Comparison of ENCODE assay signal across 9 cellular contexts in the genomic region with DNA sequence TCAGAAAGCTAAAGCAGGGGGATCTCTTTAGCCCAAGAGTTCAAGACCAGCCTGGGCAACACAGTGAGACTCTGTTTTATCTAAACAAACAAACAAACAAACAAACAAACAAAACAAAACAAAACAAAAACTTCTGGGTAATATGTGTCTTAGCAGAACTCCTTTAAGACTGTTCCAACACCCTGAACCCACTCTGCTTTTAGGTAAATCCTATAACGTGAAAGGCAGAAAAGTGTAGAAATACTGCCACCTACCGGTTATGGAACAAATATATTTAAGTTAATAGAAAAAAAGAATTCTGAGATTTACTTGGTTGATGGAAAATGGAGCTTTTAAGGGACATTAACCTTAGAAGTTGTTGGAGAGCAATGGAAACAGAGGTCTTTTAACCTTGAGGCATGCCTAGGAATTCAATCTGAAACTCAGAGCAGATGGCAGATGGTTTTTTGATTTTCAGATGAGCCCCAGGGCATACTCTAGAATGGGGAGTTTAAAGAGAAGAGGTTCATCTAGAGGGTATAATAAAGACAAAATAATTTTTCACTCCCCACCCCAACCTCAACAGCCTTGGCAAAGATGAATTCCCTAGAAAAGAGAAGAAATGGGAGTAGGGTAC. TPM values are rescaled to one million over a fixed set of nuclear protein-coding genes. Genes with fewer than 3 reads are reported as not detected.
A peak's percentile ranks its signal among the peaks of the same experiment; 100 is the strongest.
DNase-seq lines count a peak whose midpoint lies in the region; ATAC-seq and TF ChIP-seq lines count a peak whose summit lies in the region.
"Had no signal": no experiment of that assay in that cellular context is flagged by ENCODE, and none has a peak within 500 bp of the region (broad histone marks: within the 10 kb centered on the region; RNA-seq: fewer than 3 reads in every experiment).

No MANE protein-coding gene starts in this region.

- H3K27me3 Mint-ChIP-seq in activated CD8-positive, alpha-beta T cell treated with anti-CD3 and anti-CD28 coated beads for 36 hours, result no peaks in the 10 kb centered on the region
- H3K27me3 Mint-ChIP-seq in activated CD8-positive, alpha-beta T cell treated with anti-CD3 and anti-CD28 coated beads, Interleukin-2, amount 10 ng/mL, durations not matched to agents 7 days and 5 days (ENCODE audit: low read depth), result peaks cover 2% of the 10 kb centered on the region
- H3K27me3 Mint-ChIP-seq: activated naive CD4-positive, alpha-beta T cell treated with anti-CD3 and anti-CD28 coated beads, Interleukin-2, amount 50 U/mL, for 24 hours had no signal

- no peaks in the 10 kb centered on the region for H3K9me3 Mint-ChIP-seq in activated CD8-positive, alpha-beta T cell treated with anti-CD3 and anti-CD28 coated beads for 36 hours
- H3K9me3 Mint-ChIP-seq in activated CD8-positive, alpha-beta T cell treated with anti-CD3 and anti-CD28 coated beads, Interleukin-2, amount 10 ng/mL, durations not matched to agents 7 days and 5 days (ENCODE audit: insufficient read depth), result peaks cover 7% of the 10 kb centered on the region
- H3K9me3 Mint-ChIP-seq in stimulated activated effector memory CD8-positive, alpha-beta T cell treated with anti-CD3 and anti-CD28 coated beads, Interleukin-12 subunit alpha, Interleukin-12 subunit beta, amount 100 ng/mL, for 72 hours, result no peaks in the 10 kb centered on the region
- H3K9me3 Mint-ChIP-seq: activated naive CD4-positive, alpha-beta T cell treated with anti-CD3 and anti-CD28 coated beads, Interleukin-2, amount 50 U/mL, for 24 hours had no signal

- H3K4me3 Mint-ChIP-seq in activated CD8-positive, alpha-beta T cell treated with anti-CD3 and anti-CD28 coated beads for 36 hours, result no peak overlapping the region
- no peak overlapping the region for H3K4me3 Mint-ChIP-seq in activated CD8-positive, alpha-beta T cell treated with anti-CD3 and anti-CD28 coated beads, Interleukin-2, amount 10 ng/mL, durations not matched to agents 7 days and 5 days
- H3K4me3 Mint-ChIP-seq in stimulated activated effector memory CD8-positive, alpha-beta T cell treated with anti-CD3 and anti-CD28 coated beads, Interleukin-12 subunit alpha, Interleukin-12 subunit beta, amount 100 ng/mL, for 72 hours, result no peak overlapping the region
- H3K4me3 Mint-ChIP-seq: activated naive CD4-positive, alpha-beta T cell treated with anti-CD3 and anti-CD28 coated beads, Interleukin-2, amount 50 U/mL, for 24 hours had no signal

- H3K27ac Mint-ChIP-seq in activated CD8-positive, alpha-beta T cell treated with anti-CD3 and anti-CD28 coated beads for 36 hours, result no peak overlapping the region
- H3K27ac Mint-ChIP-seq in activated CD8-positive, alpha-beta T cell treated with anti-CD3 and anti-CD28 coated beads, Interleukin-2, amount 10 ng/mL, durations not matched to agents 7 days and 5 days, result no peak overlapping the region
- no peak overlapping the region for H3K27ac Mint-ChIP-seq in stimulated activated effector memory CD8-positive, alpha-beta T cell treated with anti-CD3 and anti-CD28 coated beads, Interleukin-12 subunit alpha, Interleukin-12 subunit beta, amount 100 ng/mL, for 72 hours
- H3K27ac Mint-ChIP-seq: activated naive CD4-positive, alpha-beta T cell treated with anti-CD3 and anti-CD28 coated beads, Interleukin-2, amount 50 U/mL, for 24 hours had no signal

- ATAC-seq in activated CD8-positive, alpha-beta T cell treated with anti-CD3 and anti-CD28 coated beads for 36 hours, result no peak
- no peak for ATAC-seq in activated CD8-positive, alpha-beta T cell treated with anti-CD3 and anti-CD28 coated beads, Interleukin-2, amount 10 ng/mL, durations not matched to agents 7 days and 5 days
- ATAC-seq in stimulated activated effector memory CD8-positive, alpha-beta T cell treated with anti-CD3 and anti-CD28 coated beads, Interleukin-12 subunit alpha, Interleukin-12 subunit beta, amount 100 ng/mL, for 72 hours, result no peak
- ATAC-seq in HG03139 (IDR thresholded peaks at IDR 0.05; ENCODE audit: unreplicated experiment), result no peak

- POLR2A ChIA-PET in activated CD8-positive, alpha-beta T cell treated with anti-CD3 and anti-CD28 coated beads for 36 hours (lab: Charles Lee), result no interaction called here
- POLR2A ChIA-PET in activated CD8-positive, alpha-beta T cell treated with anti-CD3 and anti-CD28 coated beads, Interleukin-2, amount 10 ng/mL, durations not matched to agents 7 days and 5 days (lab: Charles Lee), result no interaction called here

- CTCF ChIA-PET in activated CD8-positive, alpha-beta T cell treated with anti-CD3 and anti-CD28 coated beads for 36 hours (lab: Charles Lee), result interaction anchor here (0.6 to 4.2 kb wide), 42 partner anchors 9 to 503 kb away, joined by 3 to 59 read pairs (median 4); partner anchors contain the start of gene FNDC1
- CTCF ChIA-PET in activated CD8-positive, alpha-beta T cell treated with anti-CD3 and anti-CD28 coated beads, Interleukin-2, amount 10 ng/mL, durations not matched to agents 7 days and 5 days (lab: Charles Lee), result interaction anchor here (0.6 to 3.6 kb wide), 20 partner anchors 8 to 487 kb away, joined by 3 to 31 read pairs (median 4); no protein-coding TSS in a partner anchor

- no peak for DNase-seq in activated CD8-positive, alpha-beta T cell treated with anti-CD3 and anti-CD28 coated beads for 36 hours
- no peak for DNase-seq in activated CD8-positive, alpha-beta T cell treated with anti-CD3 and anti-CD28 coated beads, Interleukin-2, amount 10 ng/mL, durations not matched to agents 7 days and 5 days
- peak; percentile 25 for DNase-seq in NCI-H128 (lab: John Stamatoyannopoulos, UW; ENCODE audit: unreplicated experiment)
- DNase-seq in SKM-1 treated with dmso at 0.1 percent for 144 hours (lab: John Stamatoyannopoulos, UW; ENCODE audit: unreplicated experiment), result peak; percentile 76
- DNase-seq in fibroblast of the conjunctiva (ENCODE audit: low read depth), result peak; percentile 64
- peak; percentile 52 for DNase-seq in pons (ENCODE audit: low spot score)
- DNase-seq in stimulated activated effector memory CD8-positive, alpha-beta T cell treated with anti-CD3 and anti-CD28 coated beads, Interleukin-12 subunit alpha, Interleukin-12 subunit beta, amount 100 ng/mL, for 72 hours (ENCODE audit: low spot score in 2 of 2), result no peak

- H3K36me3 Mint-ChIP-seq in activated CD8-positive, alpha-beta T cell treated with anti-CD3 and anti-CD28 coated beads for 36 hours (ENCODE audit: low read depth), result no peaks in the 10 kb centered on the region
- no peaks in the 10 kb centered on the region for H3K36me3 Mint-ChIP-seq in activated CD8-positive, alpha-beta T cell treated with anti-CD3 and anti-CD28 coated beads, Interleukin-2, amount 10 ng/mL, durations not matched to agents 7 days and 5 days (ENCODE audit: low read depth)
- H3K36me3 Mint-ChIP-seq in stimulated activated effector memory CD8-positive, alpha-beta T cell treated with anti-CD3 and anti-CD28 coated beads, Interleukin-12 subunit alpha, Interleukin-12 subunit beta, amount 100 ng/mL, for 72 hours, result no peaks in the 10 kb centered on the region

- intact Hi-C loops in activated CD8-positive, alpha-beta T cell treated with anti-CD3 and anti-CD28 coated beads for 36 hours (cut with micrococcal nuclease), result loop anchor here (5.0 to 10.0 kb wide), 2 partner anchors 400 to 482 kb away; no protein-coding TSS in a partner anchor

- no peaks in the 10 kb centered on the region for H3K4me1 Mint-ChIP-seq in activated CD8-positive, alpha-beta T cell treated with anti-CD3 and anti-CD28 coated beads for 36 hours (ENCODE audit: low read depth)
- H3K4me1 Mint-ChIP-seq in activated CD8-positive, alpha-beta T cell treated with anti-CD3 and anti-CD28 coated beads, Interleukin-2, amount 10 ng/mL, durations not matched to agents 7 days and 5 days (ENCODE audit: low read depth), result no peaks in the 10 kb centered on the region
- H3K4me1 Mint-ChIP-seq in stimulated activated effector memory CD8-positive, alpha-beta T cell treated with anti-CD3 and anti-CD28 coated beads, Interleukin-12 subunit alpha, Interleukin-12 subunit beta, amount 100 ng/mL, for 72 hours, result no peaks in the 10 kb centered on the region
- H3K4me1 Mint-ChIP-seq: activated naive CD4-positive, alpha-beta T cell treated with anti-CD3 and anti-CD28 coated beads, Interleukin-2, amount 50 U/mL, for 24 hours had no signal

- peak; percentile 79 for TF ChIP-seq CTCF in activated CD8-positive, alpha-beta T cell treated with anti-CD3 and anti-CD28 coated beads for 36 hours (IDR thresholded peaks at IDR 0.05)

RNA-seq across cellular contexts. Expression of gene SOD2, which starts 38.5 kb away (rescaled TPM):
- 100 to 1,000 TPM in 1 of 2 experiments, 10 to 100 TPM in 1; 95.5 to 105 TPM for total RNA-seq in activated CD8-positive, alpha-beta T cell treated with anti-CD3 and anti-CD28 coated beads for 36 hours
- 10 to 100 TPM; 59.1 to 66.4 TPM for total RNA-seq in activated CD8-positive, alpha-beta T cell treated with anti-CD3 and anti-CD28 coated beads, Interleukin-2, amount 10 ng/mL, durations not matched to agents 7 days and 5 days

Comparison
In these comparisons a context has a peak if more than half of its experiments do, and no peak if none do; other contexts are left out.
1. DNase-seq: peak in NCI-H128 (single experiment), SKM-1 treated with dmso at 0.1 percent for 144 hours (single experiment), fibroblast of the conjunctiva (single experiment) and pons (single experiment); none in activated CD8-positive, alpha-beta T cell treated with anti-CD3 and anti-CD28 coated beads for 36 hours (single experiment), activated CD8-positive, alpha-beta T cell treated with anti-CD3 and anti-CD28 coated beads, Interleukin-2, amount 10 ng/mL, durations not matched to agents 7 days and 5 days (single experiment) and stimulated activated effector memory CD8-positive, alpha-beta T cell treated with anti-CD3 and anti-CD28 coated beads, Interleukin-12 subunit alpha, Interleukin-12 subunit beta, amount 100 ng/mL, for 72 hours (0 of 2).